9 cellular contexts compared by ENCODE assay signal in genomic region chr2:216539791-216540241, GRCh38. TPM values are rescaled to one million over a fixed set of nuclear protein-coding genes. Genes with fewer than 3 reads are reported as not detected.
DNase-seq lines count a peak whose midpoint lies in the region; ATAC-seq and TF ChIP-seq lines count a peak whose summit lies in the region.
"Had no signal": no experiment of that assay in that cellular context is flagged by ENCODE, and none has a peak within 500 bp of the region (broad histone marks: within the 10 kb centered on the region; RNA-seq: fewer than 3 reads in every experiment).

No MANE protein-coding gene starts in this region.

- ATAC-seq in HCT116, result peak; percentile 36; the same call in 1 of the 2 replicates
- peak; percentile 77 for ATAC-seq in Right ventricle myocardium superior (ENCODE audit: poor library complexity)
- no peak for ATAC-seq in HG03159 (IDR thresholded peaks at IDR 0.05; ENCODE audit: unreplicated experiment)
- ATAC-seq in GM21381 (IDR thresholded peaks at IDR 0.05; ENCODE audit: unreplicated experiment), result no peak

- no peak overlapping the region for H3K9ac ChIP-seq in HCT116 (ENCODE audit: low read length)

- no peak for TF ChIP-seq CTCF in HCT116 (IDR thresholded peaks at IDR 0.05 in 2 of 3, conservative IDR thresholded peaks at IDR 0.05 in 1 of 3; ENCODE audit: borderline replicate concordance in 1 of 3, insufficient read depth in 1 of 3, low read depth in 2 of 3, low read length in 2 of 3)
- no peak for TF ChIP-seq CTCF in OCI-LY7 (conservative IDR thresholded peaks at IDR 0.05; ENCODE audit: low read length)

- RAD21 ChIA-PET in HCT116 (lab: Charles Lee; ENCODE audit: low non-redundant PET in 1 of 2, low total read pairs in 2 of 2, uncharacterized antibody in 2 of 2, unreplicated experiment in 2 of 2), result no interaction called here

- H3K9me2 ChIP-seq in HCT116 (ENCODE audit: insufficient read depth) (no peaks in the 10 kb centered on the region), OCI-LY7 (ENCODE audit: insufficient read depth, low read length) (no peaks in the 10 kb centered on the region)

- H4K20me1 ChIP-seq in HCT116 (ENCODE audit: insufficient read depth) (no peaks in the 10 kb centered on the region), OCI-LY7 (ENCODE audit: insufficient read depth, low read length) (no peaks in the 10 kb centered on the region)

- no peaks in the 10 kb centered on the region for H3K9me3 ChIP-seq in HCT116 (ENCODE audit: control insufficient read depth in 1 of 2, insufficient read depth in 1 of 2, low read depth in 1 of 2, low read length in 2 of 2)
- no peaks in the 10 kb centered on the region for H3K9me3 ChIP-seq in OCI-LY7 (ENCODE audit: low read length)

- no peaks in the 10 kb centered on the region for H3K27me3 ChIP-seq in HCT116 (ENCODE audit: insufficient read depth, low read length)

- no peak for TF ChIP-seq POLR2A in HCT116 (IDR thresholded peaks at IDR 0.05; ENCODE audit: borderline replicate concordance, extremely low read depth, insufficient read depth, insufficient read length)

- no peak overlapping the region for H3K27ac ChIP-seq in HCT116 (ENCODE audit: low read depth, low read length)
- H3K27ac ChIP-seq in OCI-LY7 (ENCODE audit: low read depth, low read length, poor library complexity, severe bottlenecking), result no peak overlapping the region

- H3K79me2 ChIP-seq in HCT116 (ENCODE audit: insufficient read depth, low read length), result no peaks in the 10 kb centered on the region
- H3K79me2 ChIP-seq in OCI-LY7 (ENCODE audit: insufficient read depth, low read depth, low read length), result no peaks in the 10 kb centered on the region

- H3K4me1 ChIP-seq in HCT116 (ENCODE audit: control insufficient read depth in 1 of 2, insufficient read depth in 2 of 2, low read length in 2 of 2), result peaks cover 0 to 10% of the 10 kb centered on the region in 2 experiments; a peak in 1 of 4 replicates
- H3K4me1 ChIP-seq in OCI-LY7 (ENCODE audit: insufficient read depth, low read length, poor library complexity, severe bottlenecking), result no peaks in the 10 kb centered on the region

- no peak overlapping the region for H2AFZ ChIP-seq in HCT116 (ENCODE audit: low read depth, low read length, poor library complexity, severe bottlenecking)
- H2AFZ ChIP-seq in OCI-LY7 (ENCODE audit: low read length), result no peak overlapping the region

- TF ChIP-seq RAD21 in HCT116 (IDR thresholded peaks at IDR 0.05; ENCODE audit: low read depth), result no peak

- in situ Hi-C loops in ACHN (cut with HindIII; ENCODE audit: low pct_ligation_motif_present, low pct_unique_long_range_greater_than_20kb, low sequenced_read_pairs), result loop anchor here (25.0 kb wide), 1 partner anchor 97 kb away; the partner anchor contains the start of gene IGFBP2

- CTCF ChIA-PET in HCT116 (lab: Charles Lee) (interaction anchor here (1.2 to 1.4 kb wide), 2 partner anchors 21 to 126 kb away, joined by 3 read pairs; no protein-coding TSS in a partner anchor), OCI-LY7 (lab: Charles Lee; ENCODE audit: unreplicated experiment) (no interaction called here)

- H3K4me3 ChIP-seq in HCT116 (replicated peaks in 1 of 2; ENCODE audit: low read depth in 1 of 2, low read length in 2 of 2) (no peak overlapping the region), OCI-LY7 (ENCODE audit: low read depth, low read length, poor library complexity, severe bottlenecking) (no peak overlapping the region)

- BruUV-seq in HCT116 (replicated peaks; lab: Mats Ljungman, UMichigan) (no TSS peak), OCI-LY7 (replicated peaks; lab: Mats Ljungman, UMichigan) (no TSS peak)

- H3K4me2 ChIP-seq in HCT116 (ENCODE audit: low read length), result no peak overlapping the region
- no peak overlapping the region for H3K4me2 ChIP-seq in OCI-LY7 (ENCODE audit: low read length)

- H3K36me3 ChIP-seq in HCT116 (ENCODE audit: control insufficient read depth in 1 of 2, insufficient read depth in 2 of 2, low read length in 2 of 2), result no peaks in the 10 kb centered on the region
- no peaks in the 10 kb centered on the region for H3K36me3 ChIP-seq in OCI-LY7 (ENCODE audit: insufficient read depth, low read length)

- POLR2A ChIA-PET in HCT116 (lab: Charles Lee), result no interaction called here
- POLR2A ChIA-PET in OCI-LY7 (lab: Charles Lee), result no interaction called here

- intact Hi-C loops in HCT116 (cut with micrococcal nuclease) (no loop called here), Right ventricle myocardium superior (cut with DNase I) (loop anchor here (5.0 kb wide), 1 partner anchor 32 kb away; no protein-coding TSS in a partner anchor), OCI-LY7 (cut with micrococcal nuclease; ENCODE audit: unreplicated experiment) (no loop called here)

- DNase-seq in ACHN, result peak; percentile 51
- no peak for DNase-seq in HCT116 (ENCODE audit: low read depth, low spot score)
- DNase-seq in NCI-H510A treated with DMSO at 0.1 percent for 48 hours (lab: John Stamatoyannopoulos, UW), result peak; percentile 83
- DNase-seq in Right ventricle myocardium superior, result peak; percentile 85
- DNase-seq in putamen (ENCODE audit: low spot score), result no peak
- DNase-seq in OCI-LY7 (ENCODE audit: low spot score), result no peak
- DNase-seq: stimulated activated CD4-positive, alpha-beta T cell treated with anti-CD3 and anti-CD28 coated beads, Interleukin-15, amount 100 ng/mL, for 24 hours had no signal

TF ChIP-seq in HCT116, 20 proteins besides CTCF, POLR2A, EP300 and RAD21:
- TF ChIP-seq FOSL1 (IDR thresholded peaks at IDR 0.05; ENCODE audit: low read depth) (no peak), SP1 (IDR thresholded peaks at IDR 0.05; ENCODE audit: low read depth) (no peak), TCF7L2 (IDR thresholded peaks at IDR 0.05; ENCODE audit: borderline replicate concordance, extremely low read depth, insufficient read depth, insufficient read length) (peak; percentile 41), ELF1 (IDR thresholded peaks at IDR 0.05; ENCODE audit: borderline replicate concordance, low read depth) (peak; percentile 28; the same call in 1 of the 2 replicates), POLR2AphosphoS5 (IDR thresholded peaks at IDR 0.05; ENCODE audit: low read depth, low read length) (no peak)
- TF ChIP-seq, protein P1, sequence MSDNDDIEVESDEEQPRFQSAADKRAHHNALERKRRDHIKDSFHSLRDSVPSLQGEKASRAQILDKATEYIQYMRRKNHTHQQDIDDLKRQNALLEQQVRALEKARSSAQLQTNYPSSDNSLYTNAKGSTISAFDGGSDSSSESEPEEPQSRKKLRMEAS (IDR thresholded peaks at IDR 0.05), result 0 out of 2 replicates have a peak, but pooled peaks have one; percentile 9

RNA-seq across cellular contexts. Expression of gene RPL37A, which starts 41.2 kb away (rescaled TPM):
- 3,018 TPM for total RNA-seq in HCT116 (2021; ENCODE audit: unreplicated experiment)
- polyA plus RNA-seq in HCT116 (2012), result 6,486 and 7,095 TPM in 2 replicates
- 1,979 TPM for total RNA-seq in Right ventricle myocardium superior
- 4,020 and 4,194 TPM in 2 replicates for total RNA-seq in OCI-LY7 (2014; rRNA removed; shearing (Covaris generic))
- total RNA-seq in OCI-LY7 (2022), result 3,282 and 3,500 TPM in 2 replicates

Comparison
In these comparisons a context has a peak if more than half of its experiments do, and no peak if none do; other contexts are left out.
1. DNase-seq: peak in ACHN (single experiment), NCI-H510A treated with DMSO at 0.1 percent for 48 hours (single experiment) and Right ventricle myocardium superior (single experiment); none in HCT116 (single experiment), putamen (single experiment) and OCI-LY7 (single experiment).
2. ATAC-seq: peak in HCT116 (single experiment) and Right ventricle myocardium superior (single experiment); none in HG03159 (single experiment) and GM21381 (single experiment).